21 cellular contexts compared by ENCODE assay signal in genomic region chr1:157230500-157230899, GRCh38.
"Had no signal": no experiment of that assay in that cellular context is flagged by ENCODE, and none has a peak within 500 bp of the region (broad histone marks: within the 10 kb centered on the region; RNA-seq: fewer than 3 reads in every experiment).

No MANE protein-coding gene starts in this region.

- DNase-seq: IMR-90, Kasumi-1, MM.1S, NCI-H1092 treated with DMSO at 0.1 percent for 48 hours, NCI-H1436, NCI-H187, NCI-H2029, NCI-H2081 treated with DMSO at 0.1 percent for 48 hours, NCI-H2171, NCI-H226, NCI-H446, NCI-H510A, NCI-H524 treated with DMSO at 0.1 percent for 48 hours, NCI-H69, NCI-H774, SHP77 had no signal

- H3K9ac ChIP-seq: KMS-11 had no signal

- H3K27ac ChIP-seq: KMS-11, RWPE1 had no signal

- H3K4me2 ChIP-seq: KMS-11 had no signal

- ATAC-seq: HepG2, Panc1, SK-N-SH treated with all-trans-retinoic acid at 6 μM for 48 hours had no signal

- FAIRE-seq: HepG2 had no signal
